Comparison of ENCODE assay signal across 16 cellular contexts in genomic region chr2:67289921-67290371, GRCh38.
DNase-seq lines count a peak whose midpoint lies in the region; ATAC-seq, FAIRE-seq and TF ChIP-seq lines count a peak whose summit lies in the region.
"Had no signal": no experiment of that assay in that cellular context is flagged by ENCODE, and none has a peak within 500 bp of the region (broad histone marks: within the 10 kb centered on the region; RNA-seq: fewer than 3 reads in every experiment).

No MANE protein-coding gene starts in this region.

- FAIRE-seq in RCC 7860 (lab: Jason Lieb, UNC), result peak; percentile 99
- FAIRE-seq: K562 had no signal

- ATAC-seq in HG03565 (IDR thresholded peaks at IDR 0.05; ENCODE audit: unreplicated experiment) (no peak), GM21576 (IDR thresholded peaks at IDR 0.05; ENCODE audit: unreplicated experiment) (no peak), HG02970 (IDR thresholded peaks at IDR 0.05; ENCODE audit: low FRiP score, unreplicated experiment) (no peak), HG02885 (IDR thresholded peaks at IDR 0.05; ENCODE audit: poor library complexity, unreplicated experiment) (no peak)
- ATAC-seq: CD8-positive, alpha-beta T cell; K562; stimulated activated naive CD8-positive, alpha-beta T cell treated with anti-CD3 and anti-CD28 coated beads, Interleukin-15, amount 100 ng/mL, for 72 hours had no signal

- TF ChIP-seq CTCF in epithelial cell of proximal tubule (conservative IDR thresholded peaks at IDR 0.05; ENCODE audit: low read depth, low read length), result no peak

- H3K4me3 ChIP-seq in epithelial cell of proximal tubule (ENCODE audit: low read depth, low read length), result no peak overlapping the region
- H3K4me3 ChIP-seq: K562 had no signal

- DNase-seq in ELR (ENCODE audit: low read depth) (peak; percentile 94), RCC 7860 (ENCODE audit: low spot score) (peak; percentile 98), epithelial cell of proximal tubule (ENCODE audit: low read depth) (peak; percentile 99), renal cortical epithelial cell (ENCODE audit: low read depth) (peak; percentile 100)
- DNase-seq: activated naive CD4-positive, alpha-beta T cell treated with anti-CD3 and anti-CD28 coated beads, Interleukin-2, amount 10 ng/mL, durations not matched to agents 7 days and 5 days; CD8-positive, alpha-beta T cell; immature natural killer cell; NCI-H187; NCI-H748 treated with DMSO at 0.1 percent for 48 hours; SIG-M5; stimulated activated naive CD8-positive, alpha-beta T cell treated with anti-CD3 and anti-CD28 coated beads, Interleukin-15, amount 100 ng/mL, for 72 hours had no signal
